10 cellular contexts compared by ENCODE assay signal in the genomic region with DNA sequence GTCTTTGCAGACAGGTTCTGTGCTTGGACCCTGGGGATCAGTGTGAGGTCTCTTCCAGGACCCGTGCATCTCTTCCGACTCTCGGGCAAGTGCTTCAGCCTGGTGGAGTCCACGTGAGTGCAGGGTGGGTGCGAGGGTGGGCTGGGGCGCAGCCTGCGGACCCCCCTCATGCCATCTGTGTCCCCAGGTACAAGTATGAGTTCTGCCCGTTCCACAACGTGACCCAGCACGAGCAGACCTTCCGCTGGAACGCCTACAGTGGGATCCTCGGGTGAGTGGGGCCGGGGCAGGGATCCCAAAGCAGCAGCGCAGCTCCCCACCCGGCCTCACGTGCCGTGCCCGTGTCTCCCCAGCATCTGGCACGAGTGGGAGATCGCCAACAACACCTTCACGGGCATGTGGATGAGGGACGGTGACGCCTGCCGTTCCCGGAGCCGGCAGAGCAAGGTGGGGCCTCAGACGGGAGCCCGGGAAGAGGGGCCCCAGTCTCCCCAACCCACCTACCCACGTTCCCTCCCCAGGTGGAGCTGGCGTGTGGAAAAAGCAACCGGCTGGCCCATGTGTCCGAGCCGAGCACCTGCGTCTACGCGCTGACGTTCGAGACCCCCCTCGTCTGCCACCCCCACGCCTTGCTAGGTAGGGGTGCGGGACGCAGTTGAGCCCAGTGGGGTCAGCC. TPM values are rescaled to one million over a fixed set of nuclear protein-coding genes. Genes with fewer than 3 reads are reported as not detected.
DNase-seq lines count a peak whose midpoint lies in the region; ATAC-seq lines count a peak whose summit lies in the region.
"Had no signal": no experiment of that assay in that cellular context is flagged by ENCODE, and none has a peak within 500 bp of the region (broad histone marks: within the 10 kb centered on the region; RNA-seq: fewer than 3 reads in every experiment).

No MANE protein-coding gene starts in this region.

- H3K27me3 ChIP-seq in right cardiac atrium (ENCODE audit: control insufficient read depth, insufficient read depth): no peaks in the 10 kb centered on the region
- H3K27me3 ChIP-seq: BLaER1 treated with 17β-estradiol and CSF1 and Interleukin-3, amounts not matched to agents 10 nM and 100 nM had no signal

- no peak overlapping the region for H3K4me3 ChIP-seq in right cardiac atrium (ENCODE audit: low read length)
- H3K4me3 ChIP-seq: BLaER1 treated with 17β-estradiol and CSF1 and Interleukin-3, amounts not matched to agents 10 nM and 100 nM; GM23338 had no signal

- WGBS in right cardiac atrium: 94% methylated on average over 43 of the region's 43 CpGs

- intact Hi-C loops in right cardiac atrium (cut with DNase I): no loop called here
- intact Hi-C loops in Right ventricle myocardium inferior (cut with DNase I): loop anchor here (5.0 kb wide), 1 partner anchor 60 kb away; a partner anchor contains a TSS

- no peaks in the 10 kb centered on the region for H3K9me3 ChIP-seq in right cardiac atrium (ENCODE audit: control insufficient read depth, low read length)
- H3K9me3 ChIP-seq: BLaER1 treated with 17β-estradiol and CSF1 and Interleukin-3, amounts not matched to agents 10 nM and 100 nM had no signal

- ATAC-seq in right cardiac atrium (no peak), Right ventricle myocardium inferior (no peak)
- ATAC-seq: GM23338 had no signal

- no peaks in the 10 kb centered on the region for H3K4me1 ChIP-seq in right cardiac atrium (ENCODE audit: control insufficient read depth, insufficient read depth, low read length)

- no peak overlapping the region for H3K27ac ChIP-seq in right cardiac atrium (ENCODE audit: low read length)
- H3K27ac ChIP-seq: 22Rv1; BLaER1 treated with 17β-estradiol and CSF1 and Interleukin-3, amounts not matched to agents 10 nM and 100 nM had no signal

- peak in 2 of 3 donors; percentile 49 to 50 for DNase-seq in right cardiac atrium
- DNase-seq in Right ventricle myocardium inferior (ENCODE audit: missing footprints): no peak
- DNase-seq: DMS153; NCI-H1417 treated with DMSO at 0.1 percent for 48 hours; NCI-H2081; NCI-H526 treated with DMSO at 0.1 percent for 48 hours; NK-92 treated with Interleukin-12 subunit alpha and Interleukin-12 subunit beta, amount 100 ng/mL, for 24 hours had no signal

RNA-seq across cellular contexts. Expression of a gene that starts 10.1 kb away (rescaled TPM):
- total RNA-seq in right cardiac atrium (10 to 100 TPM; 39.7 to 45.3 (median 43.0) TPM), Right ventricle myocardium inferior (35.0 TPM)
- 47.1 TPM for polyA plus RNA-seq in right cardiac atrium

RNA-seq across cellular contexts. Expression of a gene that starts 10.1 kb away (rescaled TPM):
- 10 to 100 TPM; 49.6 to 54.0 (median 52.8) TPM for total RNA-seq in right cardiac atrium
- polyA plus RNA-seq in right cardiac atrium: 58.5 TPM
- total RNA-seq in Right ventricle myocardium inferior: 54.6 TPM

RNA-seq across cellular contexts. Expression of a gene that starts 28.4 kb away (rescaled TPM):
- 1 to 10 TPM in 3 of 4 donors, under 1 TPM in 1; 0.53 to 2.7 (median 2.0) TPM for total RNA-seq in right cardiac atrium
- 1.6 TPM for polyA plus RNA-seq in right cardiac atrium
- total RNA-seq in Right ventricle myocardium inferior: 1.9 TPM

RNA-seq across cellular contexts. Expression of a gene that starts 52.4 kb away (rescaled TPM):
- 10 to 100 TPM; 73.5 to 95.3 (median 87.8) TPM for total RNA-seq in right cardiac atrium
- polyA plus RNA-seq in right cardiac atrium: 76.5 TPM
- total RNA-seq in Right ventricle myocardium inferior: 89.4 TPM

RNA-seq across cellular contexts. Expression of a gene that starts 52.7 kb away (rescaled TPM):
- total RNA-seq in right cardiac atrium (10 to 100 TPM in 3 of 4 donors, 1 to 10 TPM in 1; 6.3 to 16.4 (median 14.2) TPM), Right ventricle myocardium inferior (11.3 TPM)
- polyA plus RNA-seq in right cardiac atrium: 8.7 TPM
